In genomic region chr13:97432232-97432916, GRCh38 we compare ENCODE assay signal across 8 cellular contexts. TPM values are rescaled to one million over a fixed set of nuclear protein-coding genes. Genes with fewer than 3 reads are reported as not detected.
DNase-seq lines count a peak whose midpoint lies in the region; ATAC-seq, FAIRE-seq and TF ChIP-seq lines count a peak whose summit lies in the region.

No MANE protein-coding gene starts in this region.

- no peak for TF ChIP-seq CTCF in kidney (IDR thresholded peaks at IDR 0.05; ENCODE audit: borderline replicate concordance, extremely low read depth, insufficient read depth)

- DNase-seq in activated naive CD4-positive, alpha-beta T cell (lab: John Stamatoyannopoulos, UW), result no peak
- DNase-seq in activated naive CD8-positive, alpha-beta T cell treated with anti-CD3 and anti-CD28 coated beads, Interleukin-2, amount 10 ng/mL, durations not matched to agents 7 days and 5 days, result no peak
- DNase-seq in kidney, result no peak
- DNase-seq in HTR-8/SVneo (ENCODE audit: insufficient read length, low spot score), result no peak

- intact Hi-C loops in kidney (cut with DNase I), result no loop called here

- H3K27ac ChIP-seq in kidney (ENCODE audit: low read depth in 2 of 2, low read length in 2 of 2) (peak overlapping the region; percentile 66 to 72), temporal lobe (ENCODE audit: low read depth, low read length) (peak overlapping the region; percentile 80)

- H3K4me1 ChIP-seq in kidney (ENCODE audit: control insufficient read depth in 1 of 2, insufficient read depth in 1 of 2, low read depth in 1 of 2, low read length in 2 of 2), result peaks cover 0 to 3% of the 10 kb centered on the region in 2 donors

- no peaks in the 10 kb centered on the region for H3K36me3 ChIP-seq in kidney (ENCODE audit: control insufficient read depth in 1 of 2, insufficient read depth in 2 of 2, low read length in 2 of 2)

- peak overlapping the region; percentile 98 for H3K27ac Mint-ChIP-seq in activated naive CD4-positive, alpha-beta T cell treated with anti-CD3 and anti-CD28 coated beads, Interleukin-2, amount 50 U/mL, for 24 hours
- H3K27ac Mint-ChIP-seq in activated naive CD8-positive, alpha-beta T cell treated with anti-CD3 and anti-CD28 coated beads, Interleukin-2, amount 10 ng/mL, durations not matched to agents 7 days and 5 days, result peak overlapping the region; percentile 100

- FAIRE-seq in kidney (lab: Jason Lieb, UNC) (no peak), HTR-8/SVneo (lab: Jason Lieb, UNC) (no peak)

- ATAC-seq in activated naive CD8-positive, alpha-beta T cell treated with anti-CD3 and anti-CD28 coated beads, Interleukin-2, amount 10 ng/mL, durations not matched to agents 7 days and 5 days (ENCODE audit: low read depth), result no peak
- no peak for ATAC-seq in GM21526 (IDR thresholded peaks at IDR 0.05; ENCODE audit: low FRiP score, unreplicated experiment)
- no peak for ATAC-seq in GM18498 (IDR thresholded peaks at IDR 0.05; ENCODE audit: unreplicated experiment)

- H3K4me3 Mint-ChIP-seq in activated naive CD4-positive, alpha-beta T cell treated with anti-CD3 and anti-CD28 coated beads, Interleukin-2, amount 50 U/mL, for 24 hours, result peak overlapping the region; percentile 94
- H3K4me3 Mint-ChIP-seq in activated naive CD8-positive, alpha-beta T cell treated with anti-CD3 and anti-CD28 coated beads, Interleukin-2, amount 10 ng/mL, durations not matched to agents 7 days and 5 days, result peak overlapping the region; percentile 98

- peak overlapping the region; percentile 49 to 51 for H3K9ac ChIP-seq in kidney (ENCODE audit: low read length in 2 of 2)

- POLR2A ChIA-PET in activated naive CD8-positive, alpha-beta T cell treated with anti-CD3 and anti-CD28 coated beads, Interleukin-2, amount 10 ng/mL, durations not matched to agents 7 days and 5 days (lab: Charles Lee), result interaction anchor here (0.7 to 2.4 kb wide), 8 partner anchors 45 to 1755 kb away, joined by 3 to 39 read pairs (median 5); partner anchors contain the start of genes DNAJC3 and MBNL2

- H3K9me3 Mint-ChIP-seq in activated naive CD4-positive, alpha-beta T cell treated with anti-CD3 and anti-CD28 coated beads, Interleukin-2, amount 50 U/mL, for 24 hours, result no peaks in the 10 kb centered on the region
- no peaks in the 10 kb centered on the region for H3K9me3 Mint-ChIP-seq in activated naive CD8-positive, alpha-beta T cell treated with anti-CD3 and anti-CD28 coated beads, Interleukin-2, amount 10 ng/mL, durations not matched to agents 7 days and 5 days

- peaks cover 27% of the 10 kb centered on the region for H3K4me1 Mint-ChIP-seq in activated naive CD4-positive, alpha-beta T cell treated with anti-CD3 and anti-CD28 coated beads, Interleukin-2, amount 50 U/mL, for 24 hours
- H3K4me1 Mint-ChIP-seq in activated naive CD8-positive, alpha-beta T cell treated with anti-CD3 and anti-CD28 coated beads, Interleukin-2, amount 10 ng/mL, durations not matched to agents 7 days and 5 days, result peaks cover 21% of the 10 kb centered on the region

- peaks cover 1% of the 10 kb centered on the region for H3K27me3 Mint-ChIP-seq in activated naive CD4-positive, alpha-beta T cell treated with anti-CD3 and anti-CD28 coated beads, Interleukin-2, amount 50 U/mL, for 24 hours
- H3K27me3 Mint-ChIP-seq in activated naive CD8-positive, alpha-beta T cell treated with anti-CD3 and anti-CD28 coated beads, Interleukin-2, amount 10 ng/mL, durations not matched to agents 7 days and 5 days, result peaks cover 5% of the 10 kb centered on the region

- H3K4me3 ChIP-seq in kidney (ENCODE audit: low read length in 2 of 2), result peak overlapping the region; percentile 91 to 93

- H3K9me3 ChIP-seq in kidney (ENCODE audit: control insufficient read depth in 1 of 2, low read length in 2 of 2), result no peaks in the 10 kb centered on the region

- no peaks in the 10 kb centered on the region for H3K36me3 Mint-ChIP-seq in activated naive CD4-positive, alpha-beta T cell treated with anti-CD3 and anti-CD28 coated beads, Interleukin-2, amount 50 U/mL, for 24 hours
- peaks cover 3% of the 10 kb centered on the region for H3K36me3 Mint-ChIP-seq in activated naive CD8-positive, alpha-beta T cell treated with anti-CD3 and anti-CD28 coated beads, Interleukin-2, amount 10 ng/mL, durations not matched to agents 7 days and 5 days

RNA-seq across cellular contexts. Expression of gene RAP2A, which starts 1.6 kb away (rescaled TPM):
- 10 to 100 TPM; 26.4 to 29.5 TPM for total RNA-seq in activated naive CD8-positive, alpha-beta T cell treated with anti-CD3 and anti-CD28 coated beads, Interleukin-2, amount 10 ng/mL, durations not matched to agents 7 days and 5 days
- total RNA-seq in kidney (25.5 TPM), temporal lobe (158 TPM)
- polyA plus RNA-seq in kidney (ENCODE audit: insufficient read depth, low read depth, low replicate concordance), result 7.4 TPM
